8 cellular contexts compared by ENCODE assay signal in genomic region chr3:12841085-12841969, GRCh38. TPM values are rescaled to one million over a fixed set of nuclear protein-coding genes. Genes with fewer than 3 reads are reported as not detected.
DNase-seq lines count a peak whose midpoint lies in the region; ATAC-seq, FAIRE-seq and TF ChIP-seq lines count a peak whose summit lies in the region.

Gene RPL32 (minus strand): TSS chr3:12841565. CDS start chr3:12840237, 1,328 bp downstream.

- CTCF ChIA-PET in Caco-2 (lab: Charles Lee) = interaction anchor here (0.6 to 1.5 kb wide), 8 partner anchors 18 to 991 kb away, joined by 3 to 6 read pairs (median 4); no protein-coding TSS in a partner anchor

- FAIRE-seq in HTR-8/SVneo (lab: Jason Lieb, UNC) = no peak

- H3K9me3 Mint-ChIP-seq in Caco-2 (ENCODE audit: unreplicated experiment) = peaks cover 10% of the 10 kb centered on the region

- ATAC-seq in GM21367 (IDR thresholded peaks at IDR 0.05; ENCODE audit: unreplicated experiment) = peak; percentile 75

- H3K27me3 Mint-ChIP-seq in Caco-2 (ENCODE audit: insufficient read depth, unreplicated experiment) = no peaks in the 10 kb centered on the region

- peak within 1 kb of the TSS; percentile 79 to 80 for H3K4ac ChIP-seq in mesenchymal stem cell (ENCODE audit: low read depth in 1 of 2, low read length in 2 of 2)

- no peaks in the 10 kb centered on the region for H3K79me1 ChIP-seq in mesenchymal stem cell (replicated peaks; ENCODE audit: low read length, poor library complexity, severe bottlenecking)

- TSS peak; percentile 61 for BruUV-seq in Caco-2 (replicated peaks; lab: Mats Ljungman, UMichigan)

- H3K4me1 ChIP-seq in Caco-2 (peaks cover 9% of the 10 kb centered on the region), endocrine pancreas (ENCODE audit: control insufficient read depth, insufficient read depth, low read length) (no peaks in the 10 kb centered on the region), mesenchymal stem cell (ENCODE audit: control insufficient read depth, insufficient read depth, low read depth, low read length) (peaks cover 19% of the 10 kb centered on the region)

- H3K36me3 ChIP-seq in Caco-2 (ENCODE audit: control insufficient read depth, insufficient read depth, low read length) = peaks cover 10% of the 10 kb centered on the region
- H3K36me3 ChIP-seq in endocrine pancreas (ENCODE audit: control insufficient read depth, insufficient read depth, low read length) = no peaks in the 10 kb centered on the region
- peaks cover 21 to 38% of the 10 kb centered on the region in 2 experiments for H3K36me3 ChIP-seq in mesenchymal stem cell (ENCODE audit: control insufficient read depth in 1 of 2, insufficient read depth in 2 of 2, low read depth in 1 of 2, low read length in 2 of 2)

- peak; percentile 87 to 89 for DNase-seq in Caco-2
- DNase-seq in HTR-8/SVneo (ENCODE audit: insufficient read length, low spot score) = peak; percentile 78
- peak; percentile 95 for DNase-seq in NOMO-1 treated with DMSO at 0.1 percent for 48 hours (lab: John Stamatoyannopoulos, UW; ENCODE audit: unreplicated experiment)
- peak; percentile 67 to 79 for DNase-seq in activated CD8-positive, alpha-beta memory T cell treated with anti-CD3 and anti-CD28 coated beads for 4 hours (ENCODE audit: low read depth in 2 of 2)
- DNase-seq in mesenchymal stem cell = peak; percentile 98
- DNase-seq in stimulated activated CD8-positive, alpha-beta memory T cell treated with anti-CD3 and anti-CD28 coated beads, Interleukin-12 subunit alpha, Interleukin-12 subunit beta, amount 100 ng/mL, for 4 hours (ENCODE audit: low read depth) = peak; percentile 66

- no peaks in the 10 kb centered on the region for H3K9me3 ChIP-seq in Caco-2
- no peaks in the 10 kb centered on the region for H3K9me3 ChIP-seq in endocrine pancreas (ENCODE audit: control insufficient read depth, low read length)
- H3K9me3 ChIP-seq in mesenchymal stem cell (ENCODE audit: control insufficient read depth, low read length) = no peaks in the 10 kb centered on the region

- WGBS in mesenchymal stem cell = under 1% methylated on average over 43 of the region's 48 CpGs

- peak within 1 kb of the TSS; percentile 79 for H3K4me2 ChIP-seq in mesenchymal stem cell (ENCODE audit: low read length, poor library complexity, severe bottlenecking)

- peak within 1 kb of the TSS; percentile 86 for H3K27ac ChIP-seq in mesenchymal stem cell (ENCODE audit: low read length, poor library complexity, severe bottlenecking)

- H4K91ac ChIP-seq in mesenchymal stem cell (ENCODE audit: low read length) = peak within 1 kb of the TSS; percentile 81

- H2AK5ac ChIP-seq in mesenchymal stem cell (ENCODE audit: low read length, severe bottlenecking) = peak within 1 kb of the TSS; percentile 33

- TF ChIP-seq CTCF in Caco-2 (IDR thresholded peaks at IDR 0.05; ENCODE audit: insufficient read depth in 1 of 2, low read depth in 1 of 2, low read length in 1 of 2, severe bottlenecking in 1 of 2, unreplicated experiment in 1 of 2) = peak; percentile 62 to 72

- peak within 1 kb of the TSS; percentile 83 to 95 for H3K18ac ChIP-seq in mesenchymal stem cell (ENCODE audit: low read depth in 1 of 2, low read length in 2 of 2)

- H3K36me3 Mint-ChIP-seq in Caco-2 (ENCODE audit: insufficient read depth, unreplicated experiment) = peaks cover 55% of the 10 kb centered on the region

- POLR2A ChIA-PET in Caco-2 (lab: Charles Lee) = interaction anchor here (0.5 to 1.0 kb wide), 6 partner anchors 8 to 357 kb away, joined by 3 to 6 read pairs (median 4); partner anchors contain the start of gene TSEN2

- peak within 1 kb of the TSS; percentile 100 for H3K27ac Mint-ChIP-seq in Caco-2 (ENCODE audit: unreplicated experiment)

- H3K14ac ChIP-seq in mesenchymal stem cell (ENCODE audit: low read length in 2 of 2) = peak within 1 kb of the TSS in 1 of 2 experiments; percentile 89

- H2BK120ac ChIP-seq in mesenchymal stem cell (ENCODE audit: low read depth, low read length) = peak within 1 kb of the TSS; percentile 74

- peak within 1 kb of the TSS; percentile 34 for H2BK5ac ChIP-seq in mesenchymal stem cell (ENCODE audit: low read depth, low read length, poor library complexity, severe bottlenecking)

- H3K23ac ChIP-seq in mesenchymal stem cell (ENCODE audit: low read length in 2 of 2) = peak within 1 kb of the TSS; percentile 53 to 75

- peak within 1 kb of the TSS; percentile 72 for H4K8ac ChIP-seq in mesenchymal stem cell (ENCODE audit: low read length)

- H2BK12ac ChIP-seq in mesenchymal stem cell (ENCODE audit: low read length in 2 of 2) = no peak within 1 kb of the TSS

- peak within 1 kb of the TSS; percentile 29 for H2BK15ac ChIP-seq in mesenchymal stem cell (ENCODE audit: low read depth, poor library complexity, severe bottlenecking)

- intact Hi-C loops in Caco-2 (cut with micrococcal nuclease; ENCODE audit: unreplicated experiment) = loop anchor here (1.0 kb wide), 1 partner anchor 12 kb away; no protein-coding TSS in a partner anchor

- H2AFZ ChIP-seq in mesenchymal stem cell (ENCODE audit: low read depth, low read length) = peak within 1 kb of the TSS; percentile 60

- H3K4me1 Mint-ChIP-seq in Caco-2 (ENCODE audit: low read depth, unreplicated experiment) = no peaks in the 10 kb centered on the region

- peak within 1 kb of the TSS; percentile 93 for H3K4me3 Mint-ChIP-seq in Caco-2 (ENCODE audit: unreplicated experiment)

- H3K4me3 ChIP-seq in Caco-2 (ENCODE audit: low read depth, low read length) (peak within 1 kb of the TSS; percentile 84), endocrine pancreas (ENCODE audit: control insufficient read depth, insufficient read depth, low read length) (peak within 1 kb of the TSS; percentile 64), mesenchymal stem cell (ENCODE audit: insufficient read depth in 1 of 2, low read depth in 1 of 2, low read length in 2 of 2) (peak within 1 kb of the TSS; percentile 81 to 96)

- peak within 1 kb of the TSS; percentile 74 for H3K9ac ChIP-seq in endocrine pancreas (ENCODE audit: control insufficient read depth, insufficient read depth, low read length)
- H3K9ac ChIP-seq in mesenchymal stem cell (ENCODE audit: low read length) = peak within 1 kb of the TSS; percentile 94

- H3K27me3 ChIP-seq in Caco-2 (replicated peaks; ENCODE audit: control insufficient read depth, insufficient read depth, low read length) = no peaks in the 10 kb centered on the region
- no peaks in the 10 kb centered on the region for H3K27me3 ChIP-seq in endocrine pancreas (ENCODE audit: control insufficient read depth, insufficient read depth, low read length)
- H3K27me3 ChIP-seq in mesenchymal stem cell (ENCODE audit: control insufficient read depth in 1 of 2, insufficient read depth in 1 of 2, low read length in 2 of 2) = no peaks in the 10 kb centered on the region

RNA-seq across cellular contexts. Expression of gene RPL32, which starts in this region (rescaled TPM):
- total RNA-seq in Caco-2 (2022) = 1,713 and 1,899 TPM in 2 replicates
- polyA plus RNA-seq in mesenchymal stem cell (2013, experiment 1 of 2) = 1,587 TPM
- 1,642 TPM for polyA plus RNA-seq in mesenchymal stem cell (2013, experiment 2 of 2)

Comparison
In these comparisons a context has a peak if more than half of its experiments do, and no peak if none do; other contexts are left out.
1. Peak in every context shown above with its lines: DNase-seq, ATAC-seq, H3K4me3 ChIP-seq and H3K27ac ChIP-seq.